In genomic region chr1:43632135-43632670, GRCh38 we compare ENCODE assay signal across 1 cellular context.
TF ChIP-seq lines count a peak whose summit lies in the region.

No MANE protein-coding gene starts in this region.

TF ChIP-seq in HepG2, 621 proteins besides CTCF, POLR2A, EP300 and RAD21 (continued from another document and continues in another):
- TF ChIP-seq, protein P1, sequence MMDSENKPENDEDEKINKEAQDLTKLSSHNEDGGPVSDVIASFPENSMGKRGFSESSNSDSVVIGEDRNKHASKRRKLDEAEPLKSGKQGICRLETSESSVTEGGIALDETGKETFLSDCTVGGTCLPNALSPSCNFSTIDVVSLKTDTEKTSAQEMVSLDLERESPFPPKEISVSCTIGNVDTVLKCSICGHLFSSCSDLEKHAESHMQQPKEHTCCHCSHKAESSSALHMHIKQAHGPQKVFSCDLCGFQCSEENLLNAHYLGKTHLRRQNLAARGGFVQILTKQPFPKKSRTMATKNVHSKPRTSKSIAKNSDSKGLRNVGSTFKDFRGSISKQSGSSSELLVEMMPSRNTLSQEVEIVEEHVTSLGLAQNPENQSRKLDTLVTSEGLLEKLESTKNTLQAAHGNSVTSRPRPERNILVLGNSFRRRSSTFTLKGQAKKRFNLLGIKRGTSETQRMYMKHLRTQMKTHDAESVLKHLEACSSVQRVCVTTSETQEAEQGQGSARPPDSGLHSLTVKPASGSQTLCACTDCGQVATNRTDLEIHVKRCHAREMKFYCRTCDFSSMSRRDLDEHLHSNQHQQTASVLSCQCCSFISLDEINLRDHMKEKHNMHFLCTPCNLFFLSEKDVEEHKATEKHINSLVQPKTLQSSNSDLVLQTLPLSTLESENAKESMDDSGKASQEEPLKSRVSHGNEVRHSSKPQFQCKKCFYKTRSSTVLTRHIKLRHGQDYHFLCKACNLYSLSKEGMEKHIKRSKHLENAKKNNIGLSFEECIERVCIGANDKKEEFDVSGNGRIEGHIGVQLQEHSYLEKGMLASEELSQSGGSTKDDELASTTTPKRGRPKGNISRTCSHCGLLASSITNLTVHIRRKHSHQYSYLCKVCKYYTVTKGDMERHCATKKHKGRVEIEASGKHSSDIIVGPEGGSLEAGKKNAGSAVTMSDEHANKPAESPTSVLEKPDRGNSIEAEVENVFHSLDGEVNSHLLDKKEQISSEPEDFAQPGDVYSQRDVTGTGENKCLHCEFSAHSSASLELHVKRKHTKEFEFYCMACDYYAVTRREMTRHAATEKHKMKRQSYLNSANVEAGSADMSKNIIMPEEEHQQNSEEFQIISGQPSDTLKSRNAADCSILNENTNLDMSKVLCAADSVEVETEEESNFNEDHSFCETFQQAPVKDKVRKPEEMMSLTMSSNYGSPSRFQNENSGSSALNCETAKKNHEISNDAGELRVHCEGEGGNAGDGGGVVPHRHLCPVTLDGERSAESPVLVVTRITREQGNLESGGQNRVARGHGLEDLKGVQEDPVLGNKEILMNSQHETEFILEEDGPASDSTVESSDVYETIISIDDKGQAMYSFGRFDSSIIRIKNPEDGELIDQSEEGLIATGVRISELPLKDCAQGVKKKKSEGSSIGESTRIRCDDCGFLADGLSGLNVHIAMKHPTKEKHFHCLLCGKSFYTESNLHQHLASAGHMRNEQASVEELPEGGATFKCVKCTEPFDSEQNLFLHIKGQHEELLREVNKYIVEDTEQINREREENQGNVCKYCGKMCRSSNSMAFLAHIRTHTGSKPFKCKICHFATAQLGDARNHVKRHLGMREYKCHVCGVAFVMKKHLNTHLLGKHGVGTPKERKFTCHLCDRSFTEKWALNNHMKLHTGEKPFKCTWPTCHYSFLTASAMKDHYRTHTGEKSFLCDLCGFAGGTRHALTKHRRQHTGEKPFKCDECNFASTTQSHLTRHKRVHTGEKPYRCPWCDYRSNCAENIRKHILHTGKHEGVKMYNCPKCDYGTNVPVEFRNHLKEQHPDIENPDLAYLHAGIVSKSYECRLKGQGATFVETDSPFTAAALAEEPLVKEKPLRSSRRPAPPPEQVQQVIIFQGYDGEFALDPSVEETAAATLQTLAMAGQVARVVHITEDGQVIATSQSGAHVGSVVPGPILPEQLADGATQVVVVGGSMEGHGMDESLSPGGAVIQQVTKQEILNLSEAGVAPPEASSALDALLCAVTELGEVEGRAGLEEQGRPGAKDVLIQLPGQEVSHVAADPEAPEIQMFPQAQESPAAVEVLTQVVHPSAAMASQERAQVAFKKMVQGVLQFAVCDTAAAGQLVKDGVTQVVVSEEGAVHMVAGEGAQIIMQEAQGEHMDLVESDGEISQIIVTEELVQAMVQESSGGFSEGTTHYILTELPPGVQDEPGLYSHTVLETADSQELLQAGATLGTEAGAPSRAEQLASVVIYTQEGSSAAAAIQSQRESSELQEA (CRISPR knock-in tag; IDR thresholded peaks at IDR 0.05; ENCODE audit: not compliant biosample characterization) = no peak
- TF ChIP-seq, protein P2, sequence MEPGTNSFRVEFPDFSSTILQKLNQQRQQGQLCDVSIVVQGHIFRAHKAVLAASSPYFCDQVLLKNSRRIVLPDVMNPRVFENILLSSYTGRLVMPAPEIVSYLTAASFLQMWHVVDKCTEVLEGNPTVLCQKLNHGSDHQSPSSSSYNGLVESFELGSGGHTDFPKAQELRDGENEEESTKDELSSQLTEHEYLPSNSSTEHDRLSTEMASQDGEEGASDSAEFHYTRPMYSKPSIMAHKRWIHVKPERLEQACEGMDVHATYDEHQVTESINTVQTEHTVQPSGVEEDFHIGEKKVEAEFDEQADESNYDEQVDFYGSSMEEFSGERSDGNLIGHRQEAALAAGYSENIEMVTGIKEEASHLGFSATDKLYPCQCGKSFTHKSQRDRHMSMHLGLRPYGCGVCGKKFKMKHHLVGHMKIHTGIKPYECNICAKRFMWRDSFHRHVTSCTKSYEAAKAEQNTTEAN (CRISPR knock-in tag; conservative IDR thresholded peaks at IDR 0.05) = no peak
- TF ChIP-seq ZNF256 (CRISPR knock-in tag; conservative IDR thresholded peaks at IDR 0.05) (no peak), FOXA3 (CRISPR knock-in tag; IDR thresholded peaks at IDR 0.05) (peak; percentile 28; the same call in 1 of the 2 replicates), MNT (IDR thresholded peaks at IDR 0.05) (no peak), RBM39 (IDR thresholded peaks at IDR 0.05; ENCODE audit: low read depth, low read length, poor library complexity, severe bottlenecking) (no peak), SOX5 (CRISPR knock-in tag; IDR thresholded peaks at IDR 0.05; ENCODE audit: borderline replicate concordance) (no peak; the same call in 1 of the 2 replicates), MAFK (conservative IDR thresholded peaks at IDR 0.05 in 1 of 2, IDR thresholded peaks at IDR 0.05 in 1 of 2; ENCODE audit: low read length in 2 of 2) (no peak), ZNF652 (CRISPR knock-in tag; IDR thresholded peaks at IDR 0.05; ENCODE audit: borderline replicate concordance, low read depth) (peak; percentile 55; the same call in 1 of the 2 replicates), MEIS2 (CRISPR knock-in tag; IDR thresholded peaks at IDR 0.05) (no peak), MIER2 (CRISPR knock-in tag; IDR thresholded peaks at IDR 0.05) (peak; percentile 92), MYPOP (CRISPR knock-in tag; IDR thresholded peaks at IDR 0.05) (no peak), PATZ1 (CRISPR knock-in tag; IDR thresholded peaks at IDR 0.05) (no peak), ZNF343 (CRISPR knock-in tag; IDR thresholded peaks at IDR 0.05) (no peak), TBX3 (IDR thresholded peaks at IDR 0.05; ENCODE audit: borderline replicate concordance) (no peak), ZNF292 (CRISPR knock-in tag; IDR thresholded peaks at IDR 0.05; ENCODE audit: borderline replicate concordance, low read depth) (no peak), XRCC5 (optimal IDR thresholded peaks at IDR 0.05; ENCODE audit: low read length) (no peak), ZNF879 (CRISPR knock-in tag; IDR thresholded peaks at IDR 0.05) (no peak), ZNF740 (CRISPR knock-in tag; IDR thresholded peaks at IDR 0.05) (no peak), FOXA1 (IDR thresholded peaks at IDR 0.05) (no peak), FOXA1 (CRISPR knock-in tag; IDR thresholded peaks at IDR 0.05) (peak; percentile 33; the same call in 1 of the 2 replicates), NCOR1 (IDR thresholded peaks at IDR 0.05; ENCODE audit: borderline replicate concordance, low read length) (no peak), ZNF3 (CRISPR knock-in tag; IDR thresholded peaks at IDR 0.05) (no peak), IRF2 (CRISPR knock-in tag; IDR thresholded peaks at IDR 0.05) (no peak), SMARCE1 (IDR thresholded peaks at IDR 0.05; ENCODE audit: borderline replicate concordance) (no peak), ZNF562 (CRISPR knock-in tag; IDR thresholded peaks at IDR 0.05; ENCODE audit: borderline replicate concordance) (no peak), ETV6 (CRISPR knock-in tag; conservative IDR thresholded peaks at IDR 0.05) (no peak), ZFP91 (CRISPR knock-in tag; IDR thresholded peaks at IDR 0.05; ENCODE audit: borderline replicate concordance) (no peak)
- TF ChIP-seq, protein P3, sequence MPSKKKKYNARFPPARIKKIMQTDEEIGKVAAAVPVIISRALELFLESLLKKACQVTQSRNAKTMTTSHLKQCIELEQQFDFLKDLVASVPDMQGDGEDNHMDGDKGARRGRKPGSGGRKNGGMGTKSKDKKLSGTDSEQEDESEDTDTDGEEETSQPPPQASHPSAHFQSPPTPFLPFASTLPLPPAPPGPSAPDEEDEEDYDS (CRISPR knock-in tag; IDR thresholded peaks at IDR 0.05) = no peak
- TF ChIP-seq, protein P4, sequence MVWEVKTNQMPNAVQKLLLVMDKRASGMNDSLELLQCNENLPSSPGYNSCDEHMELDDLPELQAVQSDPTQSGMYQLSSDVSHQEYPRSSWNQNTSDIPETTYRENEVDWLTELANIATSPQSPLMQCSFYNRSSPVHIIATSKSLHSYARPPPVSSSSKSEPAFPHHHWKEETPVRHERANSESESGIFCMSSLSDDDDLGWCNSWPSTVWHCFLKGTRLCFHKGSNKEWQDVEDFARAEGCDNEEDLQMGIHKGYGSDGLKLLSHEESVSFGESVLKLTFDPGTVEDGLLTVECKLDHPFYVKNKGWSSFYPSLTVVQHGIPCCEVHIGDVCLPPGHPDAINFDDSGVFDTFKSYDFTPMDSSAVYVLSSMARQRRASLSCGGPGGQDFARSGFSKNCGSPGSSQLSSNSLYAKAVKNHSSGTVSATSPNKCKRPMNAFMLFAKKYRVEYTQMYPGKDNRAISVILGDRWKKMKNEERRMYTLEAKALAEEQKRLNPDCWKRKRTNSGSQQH (CRISPR knock-in tag; IDR thresholded peaks at IDR 0.05; ENCODE audit: low read depth) = no peak
- TF ChIP-seq, protein P5, sequence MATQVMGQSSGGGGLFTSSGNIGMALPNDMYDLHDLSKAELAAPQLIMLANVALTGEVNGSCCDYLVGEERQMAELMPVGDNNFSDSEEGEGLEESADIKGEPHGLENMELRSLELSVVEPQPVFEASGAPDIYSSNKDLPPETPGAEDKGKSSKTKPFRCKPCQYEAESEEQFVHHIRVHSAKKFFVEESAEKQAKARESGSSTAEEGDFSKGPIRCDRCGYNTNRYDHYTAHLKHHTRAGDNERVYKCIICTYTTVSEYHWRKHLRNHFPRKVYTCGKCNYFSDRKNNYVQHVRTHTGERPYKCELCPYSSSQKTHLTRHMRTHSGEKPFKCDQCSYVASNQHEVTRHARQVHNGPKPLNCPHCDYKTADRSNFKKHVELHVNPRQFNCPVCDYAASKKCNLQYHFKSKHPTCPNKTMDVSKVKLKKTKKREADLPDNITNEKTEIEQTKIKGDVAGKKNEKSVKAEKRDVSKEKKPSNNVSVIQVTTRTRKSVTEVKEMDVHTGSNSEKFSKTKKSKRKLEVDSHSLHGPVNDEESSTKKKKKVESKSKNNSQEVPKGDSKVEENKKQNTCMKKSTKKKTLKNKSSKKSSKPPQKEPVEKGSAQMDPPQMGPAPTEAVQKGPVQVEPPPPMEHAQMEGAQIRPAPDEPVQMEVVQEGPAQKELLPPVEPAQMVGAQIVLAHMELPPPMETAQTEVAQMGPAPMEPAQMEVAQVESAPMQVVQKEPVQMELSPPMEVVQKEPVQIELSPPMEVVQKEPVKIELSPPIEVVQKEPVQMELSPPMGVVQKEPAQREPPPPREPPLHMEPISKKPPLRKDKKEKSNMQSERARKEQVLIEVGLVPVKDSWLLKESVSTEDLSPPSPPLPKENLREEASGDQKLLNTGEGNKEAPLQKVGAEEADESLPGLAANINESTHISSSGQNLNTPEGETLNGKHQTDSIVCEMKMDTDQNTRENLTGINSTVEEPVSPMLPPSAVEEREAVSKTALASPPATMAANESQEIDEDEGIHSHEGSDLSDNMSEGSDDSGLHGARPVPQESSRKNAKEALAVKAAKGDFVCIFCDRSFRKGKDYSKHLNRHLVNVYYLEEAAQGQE (IDR thresholded peaks at IDR 0.05; ENCODE audit: borderline replicate concordance in 1 of 2, low read depth in 1 of 2, low read length in 2 of 2) = peak; percentile 44 to 92
- TF ChIP-seq, protein P6, sequence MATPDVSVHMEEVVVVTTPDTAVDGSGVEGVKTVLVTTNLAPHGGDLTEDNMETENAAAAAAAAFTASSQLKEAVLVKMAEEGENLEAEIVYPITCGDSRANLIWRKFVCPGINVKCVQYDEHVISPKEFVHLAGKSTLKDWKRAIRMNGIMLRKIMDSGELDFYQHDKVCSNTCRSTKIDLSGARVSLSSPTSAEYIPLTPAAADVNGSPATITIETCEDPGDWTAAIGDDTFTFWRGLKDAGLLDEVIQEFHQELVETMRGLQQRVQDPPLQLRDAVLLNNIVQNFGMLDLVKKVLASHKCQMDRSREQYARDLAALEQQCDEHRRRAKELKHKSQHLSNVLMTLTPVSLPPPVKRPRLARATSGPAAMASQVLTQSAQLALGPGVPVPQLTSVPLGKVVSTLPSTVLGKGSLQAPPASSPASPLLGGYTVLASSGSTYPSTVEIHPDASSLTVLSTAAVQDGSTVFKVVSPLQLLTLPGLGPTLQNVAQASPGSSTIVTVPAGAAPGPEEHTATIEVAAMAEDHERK (CRISPR knock-in tag; IDR thresholded peaks at IDR 0.05; ENCODE audit: low read depth) = no peak
